17 cellular contexts compared by ENCODE assay signal in the genomic region with DNA sequence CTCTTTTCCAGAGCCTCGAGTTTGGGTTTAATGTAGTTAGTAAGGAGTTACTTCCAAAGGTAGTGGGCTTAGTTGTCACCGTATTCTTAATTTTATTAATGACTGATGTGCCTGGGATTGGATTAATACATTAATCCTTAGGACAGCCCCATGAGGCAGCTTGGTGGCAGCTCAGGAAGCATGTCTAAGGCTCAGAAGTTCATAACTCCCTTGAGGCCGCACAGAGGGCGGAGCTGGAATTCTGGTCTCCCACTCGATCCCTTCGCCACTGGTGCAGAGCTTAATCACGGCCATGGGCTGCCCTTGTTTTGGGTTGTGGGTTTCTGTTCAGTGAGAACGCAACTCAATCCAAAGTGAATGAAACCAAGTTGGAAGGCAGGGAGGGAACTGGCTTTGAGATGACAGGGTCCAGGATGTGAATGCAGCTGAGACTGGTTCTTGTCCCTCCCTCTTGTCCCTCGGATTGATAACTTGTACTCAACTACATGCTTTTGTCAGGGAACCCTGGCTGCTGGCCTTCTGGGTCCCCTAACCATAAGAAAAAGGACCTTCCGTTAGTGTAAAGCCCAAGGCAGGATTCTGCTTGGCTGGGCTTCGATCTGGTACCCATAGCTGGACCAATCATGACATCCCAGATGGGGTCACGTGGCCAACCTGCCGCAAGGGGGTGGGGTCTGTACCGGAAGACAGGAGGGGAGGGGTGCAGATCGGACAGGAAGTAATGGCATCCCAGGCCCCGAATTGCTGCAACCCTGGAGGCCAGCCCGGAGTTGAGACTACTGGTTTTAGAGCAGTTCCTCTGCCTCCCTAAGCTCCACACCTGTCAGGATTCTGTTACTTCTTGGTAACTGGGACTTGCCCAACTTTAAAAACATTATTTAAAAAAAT. TPM values are rescaled to one million over a fixed set of nuclear protein-coding genes. Genes with fewer than 3 reads are reported as not detected.
DNase-seq lines count a peak whose midpoint lies in the region; ATAC-seq and TF ChIP-seq lines count a peak whose summit lies in the region.
"Had no signal": no experiment of that assay in that cellular context is flagged by ENCODE, and none has a peak within 500 bp of the region (broad histone marks: within the 10 kb centered on the region; RNA-seq: fewer than 3 reads in every experiment).

No MANE protein-coding gene starts in this region.

- H3K4me2 ChIP-seq in HCT116 (ENCODE audit: low read length) (no peak overlapping the region), neural progenitor cell (no peak overlapping the region)

- H3K36me3 ChIP-seq in HCT116 (ENCODE audit: control insufficient read depth in 1 of 2, insufficient read depth in 2 of 2, low read length in 2 of 2) (no peaks in the 10 kb centered on the region), neural progenitor cell (no peaks in the 10 kb centered on the region)

- peaks cover 0 to 6% of the 10 kb centered on the region in 2 donors for H3K4me1 Mint-ChIP-seq in natural killer cell treated with Interleukin-12 subunit alpha and Interleukin-12 subunit beta and Interleukin-15 and Interleukin-18, amount 100 ng/mL, for 72 hours (ENCODE audit: low read depth in 2 of 2)
- peaks cover 24% of the 10 kb centered on the region for H3K4me1 Mint-ChIP-seq in neural progenitor cell

- no peaks in the 10 kb centered on the region for H3K9me3 Mint-ChIP-seq in natural killer cell treated with Interleukin-12 subunit alpha and Interleukin-12 subunit beta and Interleukin-15 and Interleukin-18, amount 100 ng/mL, for 72 hours
- H3K9me3 Mint-ChIP-seq in neural progenitor cell = no peaks in the 10 kb centered on the region
- H3K9me3 Mint-ChIP-seq: naive thymus-derived CD4-positive, alpha-beta T cell; stimulated activated naive CD8-positive, alpha-beta T cell treated with anti-CD3 and anti-CD28 coated beads, Interleukin-15, Interleukin-2, amounts not matched to agents 100 ng/mL and 50 ng/mL, for 24 hours had no signal

- intact Hi-C loops in HCT116 (cut with micrococcal nuclease) = no loop called here

- no peak overlapping the region for H3K27ac Mint-ChIP-seq in natural killer cell treated with Interleukin-12 subunit alpha and Interleukin-12 subunit beta and Interleukin-15 and Interleukin-18, amount 100 ng/mL, for 72 hours
- no peak overlapping the region for H3K27ac Mint-ChIP-seq in neural progenitor cell
- H3K27ac Mint-ChIP-seq: activated naive CD8-positive, alpha-beta T cell; stimulated activated naive CD8-positive, alpha-beta T cell treated with anti-CD3 and anti-CD28 coated beads, Interleukin-15, Interleukin-2, amounts not matched to agents 100 ng/mL and 50 ng/mL, for 24 hours had no signal

- H3K4me3 ChIP-seq in HCT116 (replicated peaks in 1 of 2; ENCODE audit: low read depth in 1 of 2, low read length in 2 of 2) (no peak overlapping the region), neural progenitor cell (no peak overlapping the region)
- H3K4me3 ChIP-seq: spleen had no signal

- no peaks in the 10 kb centered on the region for H3K79me2 ChIP-seq in HCT116 (ENCODE audit: insufficient read depth, low read length)
- H3K79me2 ChIP-seq in neural progenitor cell (ENCODE audit: low read depth) = no peaks in the 10 kb centered on the region

- H3K9ac ChIP-seq in HCT116 (ENCODE audit: low read length) (no peak overlapping the region), neural progenitor cell (no peak overlapping the region)

- no peak for TF ChIP-seq POLR2A in HCT116 (IDR thresholded peaks at IDR 0.05; ENCODE audit: borderline replicate concordance, extremely low read depth, insufficient read depth, insufficient read length)

- H3K27me3 ChIP-seq in HCT116 (ENCODE audit: insufficient read depth, low read length) (no peaks in the 10 kb centered on the region), neural progenitor cell (no peaks in the 10 kb centered on the region)

- peaks cover 0 to 3% of the 10 kb centered on the region in 2 donors for H3K27me3 Mint-ChIP-seq in natural killer cell treated with Interleukin-12 subunit alpha and Interleukin-12 subunit beta and Interleukin-15 and Interleukin-18, amount 100 ng/mL, for 72 hours
- H3K27me3 Mint-ChIP-seq in neural progenitor cell (ENCODE audit: insufficient read depth, low read depth) = peaks cover 5% of the 10 kb centered on the region
- H3K27me3 Mint-ChIP-seq: activated naive CD8-positive, alpha-beta T cell; naive thymus-derived CD4-positive, alpha-beta T cell; stimulated activated naive CD8-positive, alpha-beta T cell treated with anti-CD3 and anti-CD28 coated beads, Interleukin-15, Interleukin-2, amounts not matched to agents 100 ng/mL and 50 ng/mL, for 24 hours had no signal

- no TSS peak for BruUV-seq in HCT116 (replicated peaks; lab: Mats Ljungman, UMichigan)

- H3K4me1 ChIP-seq in HCT116 (ENCODE audit: control insufficient read depth in 1 of 2, insufficient read depth in 2 of 2, low read length in 2 of 2) = peaks cover 0 to 6% of the 10 kb centered on the region in 2 experiments; a peak in 1 of 4 replicates
- no peaks in the 10 kb centered on the region for H3K4me1 ChIP-seq in neural progenitor cell
- H3K4me1 ChIP-seq: spleen had no signal

- no peaks in the 10 kb centered on the region for H4K20me1 ChIP-seq in HCT116 (ENCODE audit: insufficient read depth)
- H4K20me1 ChIP-seq in neural progenitor cell (ENCODE audit: low read depth) = no peaks in the 10 kb centered on the region

- DNase-seq in DMS 273 (lab: John Stamatoyannopoulos, UW; ENCODE audit: unreplicated experiment) (peak; percentile 22), DMS 273 treated with DMSO at 0.1 percent for 48 hours (lab: John Stamatoyannopoulos, UW) (no peak), HCT116 (ENCODE audit: low read depth, low spot score) (peak; percentile 8), UCSD-AML1 (lab: John Stamatoyannopoulos, UW; ENCODE audit: unreplicated experiment) (peak; percentile 39), neural progenitor cell (ENCODE audit: low spot score) (no peak), COR-L47 (lab: John Stamatoyannopoulos, UW) (no peak)
- no peak for DNase-seq in natural killer cell treated with Interleukin-12 subunit alpha and Interleukin-12 subunit beta and Interleukin-15 and Interleukin-18, amount 100 ng/mL, for 72 hours (ENCODE audit: low spot score)
- DNase-seq: DMS79, NCI-H1694, spleen, T1000 had no signal

- TF ChIP-seq CTCF in HCT116 (IDR thresholded peaks at IDR 0.05 in 2 of 3, conservative IDR thresholded peaks at IDR 0.05 in 1 of 3; ENCODE audit: borderline replicate concordance in 1 of 3, insufficient read depth in 1 of 3, low read depth in 2 of 3, low read length in 2 of 3) (no peak), neural progenitor cell (IDR thresholded peaks at IDR 0.05) (no peak)

- RAD21 ChIA-PET in HCT116 (lab: Charles Lee; ENCODE audit: low non-redundant PET in 1 of 2, low total read pairs in 2 of 2, uncharacterized antibody in 2 of 2, unreplicated experiment in 2 of 2) = no interaction called here

- no peak for TF ChIP-seq RAD21 in HCT116 (IDR thresholded peaks at IDR 0.05; ENCODE audit: low read depth)

- CTCF ChIA-PET in HCT116 (lab: Charles Lee) = interaction anchor here (0.6 kb wide), 1 partner anchor 267 kb away, joined by 5 read pairs; a partner anchor contains a TSS

- peak; percentile 92 for ATAC-seq in HCT116
- peak; percentile 43 to 49 for ATAC-seq in natural killer cell treated with Interleukin-12 subunit alpha and Interleukin-12 subunit beta and Interleukin-15 and Interleukin-18, amount 100 ng/mL, for 72 hours
- ATAC-seq in GM21825 (IDR thresholded peaks at IDR 0.05; ENCODE audit: unreplicated experiment) = no peak
- ATAC-seq: naive thymus-derived CD4-positive, alpha-beta T cell; Panc1 had no signal

- H3K9me3 ChIP-seq in HCT116 (ENCODE audit: control insufficient read depth in 1 of 2, insufficient read depth in 1 of 2, low read depth in 1 of 2, low read length in 2 of 2) (no peaks in the 10 kb centered on the region), neural progenitor cell (ENCODE audit: low read depth) (no peaks in the 10 kb centered on the region)
- H3K9me3 ChIP-seq: spleen had no signal

- H3K4me3 Mint-ChIP-seq in natural killer cell treated with Interleukin-12 subunit alpha and Interleukin-12 subunit beta and Interleukin-15 and Interleukin-18, amount 100 ng/mL, for 72 hours = no peak overlapping the region
- no peak overlapping the region for H3K4me3 Mint-ChIP-seq in neural progenitor cell
- H3K4me3 Mint-ChIP-seq: activated naive CD8-positive, alpha-beta T cell; naive thymus-derived CD4-positive, alpha-beta T cell; stimulated activated naive CD8-positive, alpha-beta T cell treated with anti-CD3 and anti-CD28 coated beads, Interleukin-15, Interleukin-2, amounts not matched to agents 100 ng/mL and 50 ng/mL, for 24 hours had no signal

- H3F3A ChIP-seq in neural progenitor cell (ENCODE audit: low read depth) = no peaks in the 10 kb centered on the region

- POLR2A ChIA-PET in HCT116 (lab: Charles Lee) = no interaction called here

- no peak overlapping the region for H2AFZ ChIP-seq in HCT116 (ENCODE audit: low read depth, low read length, poor library complexity, severe bottlenecking)
- H2AFZ ChIP-seq in neural progenitor cell (replicated peaks) = no peak overlapping the region

- no peaks in the 10 kb centered on the region for H3K36me3 Mint-ChIP-seq in natural killer cell treated with Interleukin-12 subunit alpha and Interleukin-12 subunit beta and Interleukin-15 and Interleukin-18, amount 100 ng/mL, for 72 hours
- peaks cover 22% of the 10 kb centered on the region for H3K36me3 Mint-ChIP-seq in neural progenitor cell

- H3K9me2 ChIP-seq in HCT116 (ENCODE audit: insufficient read depth) = no peaks in the 10 kb centered on the region

- H3K27ac ChIP-seq in HCT116 (ENCODE audit: low read depth, low read length) = no peak overlapping the region
- H3K27ac ChIP-seq in neural progenitor cell = no peak overlapping the region
- H3K27ac ChIP-seq: 22Rv1, spleen had no signal

RNA-seq across cellular contexts. Expression of a gene that starts 45.4 kb away (rescaled TPM):
- 0.07 TPM for total RNA-seq in HCT116 (2021; ENCODE audit: unreplicated experiment)
- not detected in 2 replicates for polyA plus RNA-seq in HCT116 (2012)
- 10 to 100 TPM; 26.2 to 38.4 TPM for total RNA-seq in natural killer cell treated with Interleukin-12 subunit alpha and Interleukin-12 subunit beta and Interleukin-15 and Interleukin-18, amount 100 ng/mL, for 72 hours
- not detected in 2 replicates for total RNA-seq in neural progenitor cell (ENCODE audit: low replicate concordance)

RNA-seq across cellular contexts. Expression of a gene that starts 57.7 kb away (rescaled TPM):
- 5.4 TPM for total RNA-seq in HCT116 (2021; ENCODE audit: unreplicated experiment)
- 5.4 and 5.6 TPM in 2 replicates for polyA plus RNA-seq in HCT116 (2012)
- total RNA-seq in natural killer cell treated with Interleukin-12 subunit alpha and Interleukin-12 subunit beta and Interleukin-15 and Interleukin-18, amount 100 ng/mL, for 72 hours = 10 to 100 TPM in 1 of 2 donors, 1 to 10 TPM in 1; 3.7 to 11.2 TPM
- 0.22 TPM in 1 of 2 replicates, not detected in the other for total RNA-seq in neural progenitor cell (ENCODE audit: low replicate concordance)

Comparison
In these comparisons a context has a peak if more than half of its experiments do, and no peak if none do; other contexts are left out.
1. DNase-seq: peak in DMS 273 (single experiment), HCT116 (single experiment) and UCSD-AML1 (single experiment); none in DMS 273 treated with DMSO at 0.1 percent for 48 hours (single experiment), natural killer cell treated with Interleukin-12 subunit alpha and Interleukin-12 subunit beta and Interleukin-15 and Interleukin-18, amount 100 ng/mL, for 72 hours (single experiment), neural progenitor cell (single experiment) and COR-L47 (single experiment).
2. RNA of a gene that starts 45.4 kb away (total RNA-seq): 26.2 to 38.4 TPM in natural killer cell treated with Interleukin-12 subunit alpha and Interleukin-12 subunit beta and Interleukin-15 and Interleukin-18, amount 100 ng/mL, for 72 hours; 0.07 TPM in HCT116 (single experiment) and not detected in neural progenitor cell; every median in the first group is over 10 times any median in the second.